ENCODE assay signal across 9 cellular contexts in the genomic region with DNA sequence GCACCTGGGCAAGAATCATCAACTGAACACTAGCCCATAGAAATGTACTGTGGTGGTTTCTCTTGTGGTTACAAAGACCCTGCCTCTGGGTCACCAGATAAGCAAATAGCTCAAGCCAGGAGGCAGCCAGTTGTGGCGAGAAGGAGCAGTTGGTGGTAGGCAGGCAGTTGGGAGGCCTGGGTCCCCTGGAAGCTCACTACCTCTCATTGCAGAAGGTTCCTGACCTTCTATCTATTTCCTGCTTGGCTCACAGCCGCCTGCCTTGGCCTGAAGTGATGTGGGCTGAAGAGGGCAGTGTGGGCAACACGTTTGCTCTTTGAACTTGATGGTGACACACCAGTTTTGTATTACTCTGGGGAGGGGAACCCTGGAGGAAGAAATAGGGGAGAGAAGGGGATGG. TPM values are rescaled to one million over a fixed set of nuclear protein-coding genes. Genes with fewer than 3 reads are reported as not detected.
DNase-seq lines count a peak whose midpoint lies in the region; ATAC-seq and TF ChIP-seq lines count a peak whose summit lies in the region.
"Had no signal": no experiment of that assay in that cellular context is flagged by ENCODE, and none has a peak within 500 bp of the region (broad histone marks: within the 10 kb centered on the region; RNA-seq: fewer than 3 reads in every experiment).

No MANE protein-coding gene starts in this region.

- H3K27me3 ChIP-seq in RWPE2 (ENCODE audit: insufficient read depth, poor library complexity, severe bottlenecking) = no peaks in the 10 kb centered on the region

- H3K27me3 Mint-ChIP-seq in osteocyte (ENCODE audit: unreplicated experiment) (no peaks in the 10 kb centered on the region), CD14-positive monocyte (ENCODE audit: low read depth in 3 of 3) (no peaks in the 10 kb centered on the region)

- no peak overlapping the region for H3K4me3 ChIP-seq in RWPE2 (ENCODE audit: severe bottlenecking)
- H3K4me3 ChIP-seq in lower leg skin (ENCODE audit: low read depth, poor library complexity, severe bottlenecking) = no peak overlapping the region

- intact Hi-C loops in CD14-positive monocyte (cut with micrococcal nuclease) = no loop called here
- intact Hi-C loops in lower leg skin (cut with DNase I; ENCODE audit: low total_unique reads) = no loop called here

- DNase-seq in Caki2 (ENCODE audit: low read depth) = peak; percentile 8
- no peak for DNase-seq in RWPE2 (ENCODE audit: low spot score)
- DNase-seq in left lobe of liver (ENCODE audit: low spot score) = peak; percentile 86
- no peak for DNase-seq in osteocyte (ENCODE audit: extremely low spot score, unreplicated experiment)
- no peak for DNase-seq in CD14-positive monocyte (ENCODE audit: low spot score)
- DNase-seq in lower leg skin (ENCODE audit: low spot score in 2 of 2) = no peak
- no peak for DNase-seq in putamen (ENCODE audit: low spot score)
- DNase-seq: activated T-cell treated with anti-CD3 and anti-CD28 coated beads, Interleukin-2, amount 50 U/mL, for 72 hours had no signal

- H3K27ac Mint-ChIP-seq in osteocyte (ENCODE audit: unreplicated experiment) = no peak overlapping the region
- H3K27ac Mint-ChIP-seq in CD14-positive monocyte = peak overlapping the region in 2 of 7 donors; percentile 33 to 46
- H3K27ac Mint-ChIP-seq: activated T-cell treated with anti-CD3 and anti-CD28 coated beads, Interleukin-2, amount 50 U/mL, for 72 hours had no signal

- H3K36me3 ChIP-seq in RWPE2 (ENCODE audit: low read depth) = peaks cover 6% of the 10 kb centered on the region; the same call in 1 of the 2 replicates

- H3K9me3 Mint-ChIP-seq in osteocyte (ENCODE audit: unreplicated experiment) = no peaks in the 10 kb centered on the region
- peaks cover 0 to 1% (median 0%) of the 10 kb centered on the region in 7 donors for H3K9me3 Mint-ChIP-seq in CD14-positive monocyte
- H3K9me3 Mint-ChIP-seq: activated T-cell treated with anti-CD3 and anti-CD28 coated beads, Interleukin-2, amount 50 U/mL, for 72 hours had no signal

- TF ChIP-seq CTCF in RWPE2 (IDR thresholded peaks at IDR 0.05; ENCODE audit: poor library complexity, severe bottlenecking) (peak; percentile 41), osteocyte (IDR thresholded peaks at IDR 0.05) (no peak), CD14-positive monocyte (IDR thresholded peaks at IDR 0.05) (no peak), lower leg skin (IDR thresholded peaks at IDR 0.05) (no peak)

- H3K4me3 Mint-ChIP-seq in osteocyte (ENCODE audit: unreplicated experiment) = no peak overlapping the region
- H3K4me3 Mint-ChIP-seq in CD14-positive monocyte = no peak overlapping the region
- H3K4me3 Mint-ChIP-seq: activated T-cell treated with anti-CD3 and anti-CD28 coated beads, Interleukin-2, amount 50 U/mL, for 72 hours had no signal

- H3K4me1 Mint-ChIP-seq in osteocyte (ENCODE audit: unreplicated experiment) (peaks cover 6% of the 10 kb centered on the region), CD14-positive monocyte (peaks cover 27% of the 10 kb centered on the region)

- in situ Hi-C loops in Caki2 (cut with HindIII; ENCODE audit: low pct_unique_long_range_greater_than_20kb, low sequenced_read_pairs) = no loop called here

- 52 to 77% methylated on average over 3 of the region's 3 CpGs for WGBS in lower leg skin, 2 donors

- no peak for TF ChIP-seq POLR2A in lower leg skin (IDR thresholded peaks at IDR 0.05)

- peaks cover 92% of the 10 kb centered on the region for H3K4me1 ChIP-seq in RWPE2 (ENCODE audit: insufficient read depth, poor library complexity, severe bottlenecking)

- H3K36me3 Mint-ChIP-seq in osteocyte (ENCODE audit: unreplicated experiment) (no peaks in the 10 kb centered on the region), CD14-positive monocyte (peaks cover 0 to 3% of the 10 kb centered on the region in 2 donors)

- ATAC-seq in HG02678 (IDR thresholded peaks at IDR 0.05; ENCODE audit: unreplicated experiment) (peak; percentile 45), RWPE2 (ENCODE audit: low read depth) (no peak), left lobe of liver (peak; percentile 84)
- ATAC-seq: activated T-cell treated with anti-CD3 and anti-CD28 coated beads, Interleukin-2, amount 50 U/mL, for 72 hours had no signal

- no peaks in the 10 kb centered on the region for H3K9me3 ChIP-seq in RWPE2 (ENCODE audit: severe bottlenecking)

- peak overlapping the region; percentile 95 for H3K27ac ChIP-seq in RWPE2 (ENCODE audit: poor library complexity, severe bottlenecking)

RNA-seq across cellular contexts. Expression of gene NECTIN1, which starts 34.7 kb away (rescaled TPM):
- total RNA-seq in Caki2 (2014; rRNA removed; shearing (Covaris generic); ENCODE audit: low replicate concordance) = 0.52 and 1.1 TPM in 2 replicates
- total RNA-seq in left lobe of liver (6.5 TPM), osteocyte (7.2 and 9.5 TPM in 2 replicates), lower leg skin (100 to 1,000 TPM; 111 to 142 (median 130) TPM)
- polyA plus RNA-seq in CD14-positive monocyte = under 1 TPM; 0.53 to 0.85 TPM

Comparison
In these comparisons a context has a peak if more than half of its experiments do, and no peak if none do; other contexts are left out.
1. DNase-seq: peak in Caki2 (single experiment) and left lobe of liver (single experiment); none in RWPE2 (single experiment), osteocyte (single experiment), CD14-positive monocyte (single experiment), lower leg skin (0 of 2) and putamen (single experiment).
2. RNA of gene NECTIN1, which starts 34.7 kb away (total RNA-seq): 111 to 142 TPM in lower leg skin; 7.2 to 9.5 TPM in osteocyte, 6.5 TPM in left lobe of liver (single experiment) and 0.52 to 1.1 TPM in Caki2; every median in the first group is over 10 times any median in the second.